1 cellular context compared by ENCODE assay signal in the genomic region with DNA sequence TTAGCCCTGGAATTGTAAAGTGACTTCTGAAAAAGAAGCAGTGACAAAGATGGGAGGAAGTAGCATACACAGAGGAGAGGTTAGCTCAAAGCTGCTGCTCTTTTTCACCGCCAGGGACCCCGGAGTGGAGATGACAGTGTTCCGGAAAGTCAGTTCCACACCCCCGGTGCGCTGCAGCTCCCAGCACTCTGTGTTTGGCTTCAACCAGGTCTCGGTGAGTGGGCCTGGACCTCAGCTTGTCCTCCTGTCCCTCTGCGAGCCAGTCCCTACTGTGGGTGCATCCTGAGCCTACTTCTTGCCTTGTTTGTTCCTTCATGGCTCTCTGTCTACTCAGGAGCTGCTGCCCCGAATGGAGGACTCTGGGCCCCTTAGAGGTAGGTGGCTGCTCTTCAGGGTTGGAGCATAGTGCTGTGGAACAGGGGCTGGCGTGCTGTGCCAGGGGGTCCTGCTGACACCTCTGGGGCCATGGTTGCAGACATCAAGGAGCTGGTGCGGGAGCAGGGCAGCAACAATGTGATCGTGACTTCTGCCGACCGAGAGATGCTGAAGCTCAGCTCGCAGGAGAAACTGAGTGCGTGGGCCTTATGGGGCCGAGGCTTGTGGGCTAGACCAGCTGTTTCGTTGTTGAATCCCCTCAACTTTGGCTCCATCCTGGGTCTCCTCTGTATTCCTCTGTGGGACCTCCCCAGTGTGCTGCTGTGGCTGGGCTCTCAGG.
TF ChIP-seq lines count a peak whose summit lies in the region.

No MANE protein-coding gene starts in this region.

TF ChIP-seq in IMR-90, 13 proteins besides CTCF, POLR2A, EP300 and RAD21:
- TF ChIP-seq RCOR1 (IDR thresholded peaks at IDR 0.05; ENCODE audit: insufficient replicate concordance, low read length) (no peak), RFX5 (IDR thresholded peaks at IDR 0.05; ENCODE audit: low read depth, low read length) (no peak), MAZ (IDR thresholded peaks at IDR 0.05; ENCODE audit: borderline replicate concordance, low read depth, low read length) (no peak), CEBPB (IDR thresholded peaks at IDR 0.05; ENCODE audit: low read depth, low read length) (no peak), MXI1 (IDR thresholded peaks at IDR 0.05; ENCODE audit: borderline replicate concordance, low read depth, low read length) (no peak), FOS (IDR thresholded peaks at IDR 0.05; ENCODE audit: low read depth, low read length) (no peak), SMC3 (IDR thresholded peaks at IDR 0.05; ENCODE audit: low read depth, low read length) (no peak), CHD1 (IDR thresholded peaks at IDR 0.05; ENCODE audit: low read depth, low read length) (no peak), BHLHE40 (IDR thresholded peaks at IDR 0.05; ENCODE audit: low read depth, low read length) (no peak), MAFK (IDR thresholded peaks at IDR 0.05; ENCODE audit: low read depth, low read length) (no peak), NFE2L2 (IDR thresholded peaks at IDR 0.05; ENCODE audit: low read depth, low read length) (no peak)
- TF ChIP-seq, protein P1, sequence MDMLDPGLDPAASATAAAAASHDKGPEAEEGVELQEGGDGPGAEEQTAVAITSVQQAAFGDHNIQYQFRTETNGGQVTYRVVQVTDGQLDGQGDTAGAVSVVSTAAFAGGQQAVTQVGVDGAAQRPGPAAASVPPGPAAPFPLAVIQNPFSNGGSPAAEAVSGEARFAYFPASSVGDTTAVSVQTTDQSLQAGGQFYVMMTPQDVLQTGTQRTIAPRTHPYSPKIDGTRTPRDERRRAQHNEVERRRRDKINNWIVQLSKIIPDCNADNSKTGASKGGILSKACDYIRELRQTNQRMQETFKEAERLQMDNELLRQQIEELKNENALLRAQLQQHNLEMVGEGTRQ (IDR thresholded peaks at IDR 0.05; ENCODE audit: low read depth, low read length), result no peak
- TF ChIP-seq, protein P2, sequence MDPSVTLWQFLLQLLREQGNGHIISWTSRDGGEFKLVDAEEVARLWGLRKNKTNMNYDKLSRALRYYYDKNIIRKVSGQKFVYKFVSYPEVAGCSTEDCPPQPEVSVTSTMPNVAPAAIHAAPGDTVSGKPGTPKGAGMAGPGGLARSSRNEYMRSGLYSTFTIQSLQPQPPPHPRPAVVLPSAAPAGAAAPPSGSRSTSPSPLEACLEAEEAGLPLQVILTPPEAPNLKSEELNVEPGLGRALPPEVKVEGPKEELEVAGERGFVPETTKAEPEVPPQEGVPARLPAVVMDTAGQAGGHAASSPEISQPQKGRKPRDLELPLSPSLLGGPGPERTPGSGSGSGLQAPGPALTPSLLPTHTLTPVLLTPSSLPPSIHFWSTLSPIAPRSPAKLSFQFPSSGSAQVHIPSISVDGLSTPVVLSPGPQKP (IDR thresholded peaks at IDR 0.05; ENCODE audit: borderline replicate concordance, low read depth, low read length), result no peak
